14 cellular contexts compared by ENCODE assay signal in the genomic region with DNA sequence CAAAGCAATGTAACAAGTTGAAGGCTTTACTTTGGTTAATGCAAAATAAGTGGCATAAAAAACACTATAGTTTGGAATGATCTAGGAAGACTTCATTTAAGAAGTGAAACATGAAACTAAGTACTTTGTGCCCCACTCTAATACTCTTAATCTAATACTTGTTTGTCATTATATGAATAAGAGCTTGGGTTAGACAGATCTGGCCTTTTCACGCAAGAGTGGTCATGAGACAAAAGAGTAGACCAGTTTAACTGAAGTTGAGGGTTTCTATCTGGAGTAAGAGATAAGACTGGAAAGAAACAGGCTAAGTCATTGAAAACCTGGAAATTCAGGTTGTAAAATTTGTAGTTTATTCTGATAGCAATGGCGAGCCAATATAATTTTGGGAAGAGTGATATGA. TPM values are rescaled to one million over a fixed set of nuclear protein-coding genes. Genes with fewer than 3 reads are reported as not detected.
DNase-seq lines count a peak whose midpoint lies in the region; ATAC-seq, FAIRE-seq and TF ChIP-seq lines count a peak whose summit lies in the region.
"Had no signal": no experiment of that assay in that cellular context is flagged by ENCODE, and none has a peak within 500 bp of the region (broad histone marks: within the 10 kb centered on the region; RNA-seq: fewer than 3 reads in every experiment).

No MANE protein-coding gene starts in this region.

- H3K9me3 ChIP-seq in GM12878 (replicated peaks; ENCODE audit: control insufficient read depth, insufficient read depth, low read length) (peaks cover 2% of the 10 kb centered on the region; the same call in 1 of the 3 replicates), gastrocnemius medialis (no peaks in the 10 kb centered on the region)
- H3K9me3 ChIP-seq: heart left ventricle, lower lobe of right lung had no signal

- TF ChIP-seq POLR2A in GM12878 (IDR thresholded peaks at IDR 0.05; ENCODE audit: low read depth, low read length) (no peak), gastrocnemius medialis (IDR thresholded peaks at IDR 0.05) (no peak)

- H3K27me3 ChIP-seq in GM12878 (replicated peaks in 1 of 2; ENCODE audit: control insufficient read depth in 2 of 2, insufficient read depth in 2 of 2, low read length in 1 of 2) (no peaks in the 10 kb centered on the region), gastrocnemius medialis (no peaks in the 10 kb centered on the region)
- H3K27me3 ChIP-seq: heart left ventricle had no signal

- H3K27ac ChIP-seq in GM12878 (ENCODE audit: control insufficient read depth, insufficient read depth) (no peak overlapping the region), caudate nucleus (ENCODE audit: low read depth, low read length) (no peak overlapping the region), gastrocnemius medialis (no peak overlapping the region)
- H3K27ac ChIP-seq: heart left ventricle, lower lobe of right lung had no signal

- no peak for TF ChIP-seq RAD21 in GM12878 (IDR thresholded peaks at IDR 0.05; ENCODE audit: insufficient read depth, low read depth, low read length)

- H4K20me1 ChIP-seq in GM12878 (ENCODE audit: control insufficient read depth, insufficient read depth), result no peaks in the 10 kb centered on the region

- no peak overlapping the region for H2AFZ ChIP-seq in GM12878 (ENCODE audit: control insufficient read depth, low read depth, low read length)

- peak; percentile 70 for FAIRE-seq in GM12878 (lab: Jason Lieb, UNC)

- in situ Hi-C loops in GM13976 (cut with MboI; ENCODE audit: low sequenced_read_pairs, unreplicated experiment), result no loop called here
- in situ Hi-C loops in GM12878 (cut with MboI), result no loop called here
- in situ Hi-C loops in gastrocnemius medialis (cut with MboI; ENCODE audit: low sequenced_read_pairs in 4 of 4), result loop anchor here in 2 of 4 donors (10.0 kb wide), 2 partner anchors 104 to 154 kb away; a partner anchor contains a TSS

- no peak overlapping the region for H3K4me3 ChIP-seq in GM12878
- no peak overlapping the region for H3K4me3 ChIP-seq in gastrocnemius medialis
- H3K4me3 ChIP-seq: heart left ventricle, lower lobe of right lung had no signal

- ATAC-seq in GM21381 (IDR thresholded peaks at IDR 0.05; ENCODE audit: unreplicated experiment) (peak; percentile 35), HG03354 (IDR thresholded peaks at IDR 0.05; ENCODE audit: poor library complexity, severe bottlenecking, unreplicated experiment) (peak; percentile 37), GM12878 (peak; percentile 58), gastrocnemius medialis (no peak)
- ATAC-seq: effector memory CD8-positive, alpha-beta T cell; heart left ventricle; lower lobe of right lung; T-cell had no signal

- RAD21 ChIA-PET in GM12878 (lab: Charles Lee; ENCODE audit: unreplicated experiment), result interaction anchor here (0.5 to 0.8 kb wide), 3 partner anchors 105 to 188 kb away, joined by 3 to 4 read pairs (median 3); a partner anchor contains a TSS

- H3K36me3 ChIP-seq in GM12878 (ENCODE audit: control insufficient read depth in 2 of 2, insufficient read depth in 2 of 2, low read length in 1 of 2) (no peaks in the 10 kb centered on the region; a peak in 2 of 4 replicates), gastrocnemius medialis (peaks cover 0 to 10% of the 10 kb centered on the region in 2 donors)

- H3K4me2 ChIP-seq in GM12878 (ENCODE audit: control insufficient read depth, insufficient read depth), result peak overlapping the region; percentile 36; the same call in 1 of the 2 replicates

- TF ChIP-seq CTCF in GM13976 (IDR thresholded peaks at IDR 0.05; ENCODE audit: borderline replicate concordance, control extremely low read depth, extremely low read depth, insufficient read depth, missing control alignments) (no peak), GM12878 (IDR thresholded peaks at IDR 0.05 in 2 of 3, conservative IDR thresholded peaks at IDR 0.05 in 1 of 3; ENCODE audit: control insufficient read depth in 2 of 3, extremely low read depth in 1 of 3, insufficient read depth in 1 of 3, low read depth in 3 of 3, low read length in 3 of 3) (no peak), gastrocnemius medialis (IDR thresholded peaks at IDR 0.05 in 4 of 5, conservative IDR thresholded peaks at IDR 0.05 in 1 of 5) (no peak)

- POLR2A ChIA-PET in GM12878 (lab: Charles Lee), result interaction anchor here (0.6 to 1.1 kb wide), 2 partner anchors 21 to 186 kb away, joined by 3 to 4 read pairs; no protein-coding TSS in a partner anchor

- no peak overlapping the region for H3K9ac ChIP-seq in GM12878 (ENCODE audit: control insufficient read depth, insufficient read depth, low read length)

- H3K79me2 ChIP-seq in GM12878 (ENCODE audit: control insufficient read depth, insufficient read depth, low read length), result peaks cover 42% of the 10 kb centered on the region

- DNase-seq in GM13976 (ENCODE audit: low spot score) (peak; percentile 36), GM12878 (ENCODE audit: low read depth, low spot score) (peak; percentile 66), NCI-H146 treated with DMSO at 0.1 percent for 48 hours (lab: John Stamatoyannopoulos, UW; ENCODE audit: unreplicated experiment) (no peak), caudate nucleus (lab: John Stamatoyannopoulos, UW) (no peak), iPS-NIHi11 (ENCODE audit: low spot score) (no peak), gastrocnemius medialis (no peak)
- DNase-seq: CD4-positive, CD25-positive, alpha-beta regulatory T cell; effector memory CD8-positive, alpha-beta T cell; heart left ventricle; lower lobe of right lung; stimulated activated naive CD4-positive, alpha-beta T cell; T-cell had no signal

- no peak for TF ChIP-seq EP300 in GM12878 (IDR thresholded peaks at IDR 0.05; ENCODE audit: borderline replicate concordance in 1 of 2, control insufficient read depth in 1 of 2, low read depth in 2 of 2, low read length in 2 of 2)

- SMC1A ChIA-PET in GM12878 (lab: Charles Lee; ENCODE audit: uncharacterized antibody, unreplicated experiment), result no interaction called here

- no TSS peak for BruUV-seq in GM12878 (replicated peaks; lab: Mats Ljungman, UMichigan)

- intact Hi-C loops in GM12878 (cut with micrococcal nuclease; ENCODE audit: unreplicated experiment), result loop anchor here (2.0 to 5.0 kb wide), 4 partner anchors 20 to 189 kb away; a partner anchor contains a TSS
- intact Hi-C loops in gastrocnemius medialis (cut with DNase I; ENCODE audit: low total_unique reads), result loop anchor here (5.0 kb wide), 1 partner anchor 189 kb away; a partner anchor contains a TSS

- WGBS in GM12878 (ENCODE audit: insufficient coverage, insufficient replicate concordance, low lambda C conversion rate, missing lambda C conversion rate), result 0% methylated on average over 2 of the region's 2 CpGs

- CTCF ChIA-PET in GM12878 (lab: Yijun Ruan, JAX), result no interaction called here

- H3K4me1 ChIP-seq in GM12878 (ENCODE audit: control insufficient read depth, insufficient read depth, low read length) (peaks cover 9% of the 10 kb centered on the region), gastrocnemius medialis (peaks cover 20 to 26% of the 10 kb centered on the region in 2 donors)

TF ChIP-seq in GM12878, 131 proteins besides CTCF, POLR2A, EP300 and RAD21 (continues in another document):
- no peak for TF ChIP-seq MYC (IDR thresholded peaks at IDR 0.05; ENCODE audit: insufficient read depth, insufficient read length, insufficient replicate concordance, low read length, severe bottlenecking)
- TF ChIP-seq BCL11A (IDR thresholded peaks at IDR 0.05; ENCODE audit: low read depth, low read length), result 0 out of 2 replicates have a peak, but pooled peaks have one; percentile 3
- TF ChIP-seq, protein P1, sequence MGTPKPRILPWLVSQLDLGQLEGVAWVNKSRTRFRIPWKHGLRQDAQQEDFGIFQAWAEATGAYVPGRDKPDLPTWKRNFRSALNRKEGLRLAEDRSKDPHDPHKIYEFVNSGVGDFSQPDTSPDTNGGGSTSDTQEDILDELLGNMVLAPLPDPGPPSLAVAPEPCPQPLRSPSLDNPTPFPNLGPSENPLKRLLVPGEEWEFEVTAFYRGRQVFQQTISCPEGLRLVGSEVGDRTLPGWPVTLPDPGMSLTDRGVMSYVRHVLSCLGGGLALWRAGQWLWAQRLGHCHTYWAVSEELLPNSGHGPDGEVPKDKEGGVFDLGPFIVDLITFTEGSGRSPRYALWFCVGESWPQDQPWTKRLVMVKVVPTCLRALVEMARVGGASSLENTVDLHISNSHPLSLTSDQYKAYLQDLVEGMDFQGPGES (IDR thresholded peaks at IDR 0.05), result no peak
- peak; percentile 69 for TF ChIP-seq JUNB (IDR thresholded peaks at IDR 0.05)
- 0 out of 2 replicates have a peak, but pooled peaks have one; percentile 29 for TF ChIP-seq MTA2 (IDR thresholded peaks at IDR 0.05; ENCODE audit: low read depth)
- peak; percentile 60 for TF ChIP-seq RUNX3 (IDR thresholded peaks at IDR 0.05; ENCODE audit: low read length)
- TF ChIP-seq, protein P2, sequence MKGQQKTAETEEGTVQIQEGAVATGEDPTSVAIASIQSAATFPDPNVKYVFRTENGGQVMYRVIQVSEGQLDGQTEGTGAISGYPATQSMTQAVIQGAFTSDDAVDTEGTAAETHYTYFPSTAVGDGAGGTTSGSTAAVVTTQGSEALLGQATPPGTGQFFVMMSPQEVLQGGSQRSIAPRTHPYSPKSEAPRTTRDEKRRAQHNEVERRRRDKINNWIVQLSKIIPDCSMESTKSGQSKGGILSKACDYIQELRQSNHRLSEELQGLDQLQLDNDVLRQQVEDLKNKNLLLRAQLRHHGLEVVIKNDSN (IDR thresholded peaks at IDR 0.05; ENCODE audit: borderline replicate concordance, extremely low read length, insufficient read depth, low read depth, low read length), result no peak
- no peak for TF ChIP-seq HDGF (IDR thresholded peaks at IDR 0.05)

RNA-seq across cellular contexts. Expression of a gene that starts 2.8 kb away (rescaled TPM):
- total RNA-seq in GM12878 (2013; cell fraction: nucleolus; rRNA removed), result 54.4 and 56.7 TPM in 2 replicates
- total RNA-seq in GM12878 (2014; rRNA removed) (15.6 and 20.4 TPM in 2 replicates), GM12878 (2014; rRNA removed; fragmentation: Illumina TruSeq; extraction: Trizol) (15.7 and 16.3 TPM in 2 replicates), GM12878 (2021) (15.3 and 15.4 TPM in 2 replicates), gastrocnemius medialis (10 to 100 TPM; 16.1 to 26.3 (median 23.6) TPM)
- polyA plus RNA-seq in GM12878 (2011; ENCODE audit: low read depth), result 6.3 TPM
- polyA plus RNA-seq in GM12878 (2011; rRNA removed) (22.7 and 34.3 TPM in 2 replicates), GM12878 (2014; fragmentation: Illumina TruSeq; extraction: Trizol) (15.6 and 18.9 TPM in 2 replicates), GM12878 (2014; fragmentation: Nextera tagmentation; extraction: Ambion mirVana) (1 to 10 TPM; 6.4 to 6.6 TPM), GM12878 (2014; rRNA removed) (8.9 and 10.6 TPM in 2 replicates), GM12878 (2016; fragmentation: Nextera tagmentation; extraction: Ambion mirVana) (10 to 100 TPM; 15.6 to 17.8 TPM)
- 9.0 and 11.8 TPM in 2 replicates for polyA plus RNA-seq in GM12878 (2011; cell fraction: cytosol; rRNA removed)
- 7.5 and 8.5 TPM in 2 replicates for polyA plus RNA-seq in GM12878 (2011; cell fraction: nucleus; rRNA removed)
- polyA plus RNA-seq in GM12878 (2012), result 8.4 and 10.2 TPM in 2 replicates
- 20.3 and 25.1 TPM in 2 replicates for polyA minus RNA-seq in GM12878 (2011; rRNA and poly(A)+ RNA removed)
- polyA minus RNA-seq in GM12878 (2011; cell fraction: cytosol; rRNA and poly(A)+ RNA removed), result 7.8 and 9.5 TPM in 2 replicates
- polyA minus RNA-seq in GM12878 (2011; cell fraction: nucleus; rRNA and poly(A)+ RNA removed), result 9.3 and 13.1 TPM in 2 replicates

Comparison
In these comparisons a context has a peak if more than half of its experiments do, and no peak if none do; other contexts are left out.
1. DNase-seq: peak in GM13976 (single experiment) and GM12878 (single experiment); none in NCI-H146 treated with DMSO at 0.1 percent for 48 hours (single experiment), caudate nucleus (0 of 61), iPS-NIHi11 (single experiment) and gastrocnemius medialis (0 of 2).
2. ATAC-seq: peak in GM21381 (single experiment), HG03354 (single experiment) and GM12878 (single experiment); none in gastrocnemius medialis (0 of 2).